12 cellular contexts compared by ENCODE assay signal in genomic region chr21:43827015-43827611, GRCh38. TPM values are rescaled to one million over a fixed set of nuclear protein-coding genes. Genes with fewer than 3 reads are reported as not detected.
DNase-seq lines count a peak whose midpoint lies in the region; ATAC-seq, FAIRE-seq and TF ChIP-seq lines count a peak whose summit lies in the region.
"Had no signal": no experiment of that assay in that cellular context is flagged by ENCODE, and none has a peak within 500 bp of the region (broad histone marks: within the 10 kb centered on the region; RNA-seq: fewer than 3 reads in every experiment).

No MANE protein-coding gene starts in this region.

- H2AFZ ChIP-seq in H1 (ENCODE audit: low read length): no peak overlapping the region

- no peaks in the 10 kb centered on the region for H3K36me3 ChIP-seq in H1 (ENCODE audit: control insufficient read depth in 2 of 4, insufficient read depth in 4 of 4, low read length in 3 of 4)

- H2BK12ac ChIP-seq in H1 (ENCODE audit: low read depth, low read length): peak overlapping the region; percentile 33; the same call in 1 of the 2 replicates

- no peaks in the 10 kb centered on the region for H3K79me2 ChIP-seq in H1 (ENCODE audit: control insufficient read depth in 1 of 2, insufficient read depth in 2 of 2, low read length in 2 of 2)

- no peak overlapping the region for H2BK15ac ChIP-seq in H1 (ENCODE audit: low read length)

- H4K5ac ChIP-seq in H1 (ENCODE audit: insufficient read length, low read depth, low read length): no peak overlapping the region

- no peaks in the 10 kb centered on the region for H3K79me1 ChIP-seq in H1 (ENCODE audit: low read depth, low read length)

- peaks cover 0 to 7% (median 4%) of the 10 kb centered on the region in 4 experiments; a peak in 3 of 7 replicates for H3K4me1 ChIP-seq in H1 (replicated peaks in 1 of 4; ENCODE audit: control insufficient read depth in 3 of 4, insufficient read depth in 4 of 4, low read length in 3 of 4)

- no peak overlapping the region for H3K56ac ChIP-seq in H1 (replicated peaks; ENCODE audit: insufficient read length, low read depth, low read length)

- no peak for TF ChIP-seq RAD21 in H1 (IDR thresholded peaks at IDR 0.05 in 1 of 2, conservative IDR thresholded peaks at IDR 0.05 in 1 of 2; ENCODE audit: low read depth in 2 of 2, low read length in 2 of 2)

- ATAC-seq in GM18873 (IDR thresholded peaks at IDR 0.05; ENCODE audit: low FRiP score, unreplicated experiment) (no peak), HG02870 (IDR thresholded peaks at IDR 0.05; ENCODE audit: unreplicated experiment) (no peak)

- H3K9me3 ChIP-seq in H1 (ENCODE audit: insufficient read depth in 2 of 2, low read depth in 1 of 2, low read length in 1 of 2): peaks cover 0 to 3% of the 10 kb centered on the region in 2 experiments; a peak in 1 of 4 replicates

- H3K27me3 ChIP-seq in H1 (replicated peaks in 1 of 4; ENCODE audit: control insufficient read depth in 3 of 4, extremely low read depth in 1 of 4, insufficient read depth in 3 of 4, low read length in 3 of 4): no peaks in the 10 kb centered on the region

- no peak overlapping the region for H2BK5ac ChIP-seq in H1 (ENCODE audit: low read depth, low read length)

- no peak overlapping the region for H3K14ac ChIP-seq in H1 (ENCODE audit: insufficient read length)

- no peak overlapping the region for H2BK120ac ChIP-seq in H1 (replicated peaks; ENCODE audit: low read depth, low read length)

- H3K9ac ChIP-seq in H1 (replicated peaks in 1 of 4; ENCODE audit: extremely low read depth in 1 of 4, low read depth in 3 of 4, low read length in 3 of 4): no peak overlapping the region

- DNase-seq in EH (ENCODE audit: low read depth): peak; percentile 86
- peak; percentile 53 for DNase-seq in NCI-H2171 (lab: John Stamatoyannopoulos, UW)
- no peak for DNase-seq in H1 (ENCODE audit: low read depth in 1 of 2, low spot score in 2 of 2)
- peak; percentile 37 for DNase-seq in occipital lobe (lab: John Stamatoyannopoulos, UW)
- no peak for DNase-seq in midbrain (lab: John Stamatoyannopoulos, UW)
- DNase-seq in substantia nigra (lab: John Stamatoyannopoulos, UW): no peak
- DNase-seq: activated T-cell treated with anti-CD3 and anti-CD28 coated beads, Interleukin-2, amount 50 U/mL, for 1 hour; effector memory CD4-positive, alpha-beta T cell; stimulated activated CD4-positive, alpha-beta T cell treated with anti-CD3 and anti-CD28 coated beads, Interleukin-4, amount 100 ng/mL, for 4 hours had no signal

- H4K8ac ChIP-seq in H1 (ENCODE audit: extremely low read depth, insufficient read depth, low read length): 0 out of 2 replicates have a peak overlapping the region, but pooled peaks have one; percentile 85

- H3K4me2 ChIP-seq in H1 (ENCODE audit: insufficient read depth in 1 of 2, low read depth in 2 of 2, low read length in 2 of 2): no peak overlapping the region

- H3K23me2 ChIP-seq in H1 (ENCODE audit: low read depth, low read length): no peaks in the 10 kb centered on the region

- no peak overlapping the region for H2BK20ac ChIP-seq in H1 (ENCODE audit: low read length)

- H3K27ac ChIP-seq in H1 (ENCODE audit: low read depth, low read length) (no peak overlapping the region), substantia nigra (ENCODE audit: low read depth, low read length, poor library complexity, severe bottlenecking) (no peak overlapping the region)
- H3K27ac ChIP-seq: SK-N-MC had no signal

- no peak for FAIRE-seq in H1 (lab: Jason Lieb, UNC)

- H4K20me1 ChIP-seq in H1 (replicated peaks in 1 of 2; ENCODE audit: control insufficient read depth in 1 of 2, insufficient read depth in 2 of 2, low read length in 2 of 2): no peaks in the 10 kb centered on the region

- no peak for TF ChIP-seq POLR2A in H1 (IDR thresholded peaks at IDR 0.05; ENCODE audit: control extremely low read depth in 1 of 2, low read depth in 2 of 2, low read length in 2 of 2)

- H4K91ac ChIP-seq in H1 (replicated peaks; ENCODE audit: insufficient read length, low read length): no peak overlapping the region

- 91% methylated on average over 16 of the region's 18 CpGs; no CpG with 5 or more reads in 1 of the 2 experiments for WGBS in H1 (ENCODE audit: extremely low coverage in 1 of 2, insufficient coverage in 1 of 2, insufficient read length in 1 of 2, insufficient replicate concordance in 2 of 2, low coverage in 1 of 2, low lambda C conversion rate in 2 of 2, missing lambda C conversion rate in 1 of 2), 2 experiments

- H3K4me3 ChIP-seq in H1 (ENCODE audit: extremely low read depth in 1 of 4, insufficient read depth in 2 of 4, low read depth in 3 of 4, low read length in 4 of 4): no peak overlapping the region
- H3K4me3 ChIP-seq: SK-N-MC had no signal

- no peak overlapping the region; the same call in 1 of the 2 replicates for H2AK5ac ChIP-seq in H1 (ENCODE audit: low read depth, low read length)

- POLR2A ChIA-PET in H1 (lab: Charles Lee; ENCODE audit: partially characterized antibody): interaction anchor here (1.0 to 1.5 kb wide), 3 partner anchors 10 to 17 kb away, joined by 3 to 6 read pairs (median 4); no protein-coding TSS in a partner anchor

- no peak overlapping the region for H3K4ac ChIP-seq in H1 (replicated peaks; ENCODE audit: insufficient read length, low read depth, low read length)

- H3K23ac ChIP-seq in H1 (ENCODE audit: insufficient read length): no peak overlapping the region

- H3K18ac ChIP-seq in H1 (ENCODE audit: extremely low read depth, low read length): no peak overlapping the region

- no peak for TF ChIP-seq CTCF in H1 (IDR thresholded peaks at IDR 0.05; ENCODE audit: control extremely low read depth in 1 of 3, insufficient read depth in 1 of 3, low read depth in 1 of 3, low read length in 3 of 3)

- CTCF ChIA-PET in H1 (lab: Charles Lee; ENCODE audit: partially characterized antibody): interaction anchor here (0.8 to 3.2 kb wide), 7 partner anchors 8 to 146 kb away, joined by 4 to 26 read pairs (median 5); no protein-coding TSS in a partner anchor

- TF ChIP-seq EP300 in H1 (IDR thresholded peaks at IDR 0.05; ENCODE audit: borderline replicate concordance in 1 of 2, low read depth in 2 of 2, low read length in 2 of 2): no peak

TF ChIP-seq in H1, 55 proteins besides CTCF, POLR2A, EP300 and RAD21 (continues in another document):
- TF ChIP-seq BACH1 (IDR thresholded peaks at IDR 0.05; ENCODE audit: low read length) (no peak), KDM5A (IDR thresholded peaks at IDR 0.05; ENCODE audit: low read length) (no peak), TBP (IDR thresholded peaks at IDR 0.05; ENCODE audit: low read depth, low read length) (no peak), RBBP5 (IDR thresholded peaks at IDR 0.05; ENCODE audit: borderline replicate concordance, low read depth, low read length) (no peak), TAF7 (optimal IDR thresholded peaks at IDR 0.05; ENCODE audit: borderline replicate concordance, low read depth, low read length) (no peak), HDAC2 (IDR thresholded peaks at IDR 0.05; ENCODE audit: borderline replicate concordance in 1 of 2, low read depth in 2 of 2, low read length in 2 of 2) (no peak), CHD1 (IDR thresholded peaks at IDR 0.05; ENCODE audit: low read depth, low read length) (no peak), RFX5 (IDR thresholded peaks at IDR 0.05; ENCODE audit: borderline replicate concordance, low read depth, low read length) (no peak), EZH2 (IDR thresholded peaks at IDR 0.05; ENCODE audit: low read depth, low read length, severe bottlenecking) (no peak), CREB1 (IDR thresholded peaks at IDR 0.05) (no peak), CTBP2 (IDR thresholded peaks at IDR 0.05; ENCODE audit: borderline replicate concordance, insufficient read depth, insufficient read length, low read length) (no peak), SP4 (IDR thresholded peaks at IDR 0.05; ENCODE audit: low read length) (no peak), JUN (IDR thresholded peaks at IDR 0.05; ENCODE audit: low read depth, low read length) (no peak), HDAC6 (IDR thresholded peaks at IDR 0.05; ENCODE audit: low read depth, low read length) (no peak), SUZ12 (IDR thresholded peaks at IDR 0.05; ENCODE audit: low read length) (no peak)

RNA-seq across cellular contexts. Expression of gene RRP1, which starts 37.7 kb away (rescaled TPM):
- total RNA-seq in H1 (2021; fragmentation: NEBNext Ultra II Directional; extraction: Animal tissue kit (Norgen Biotek cat#: 25700)): 54.3 and 55.2 TPM in 2 replicates
- 11.6 and 22.8 TPM in 2 replicates for polyA plus RNA-seq in H1 (2011; rRNA removed)
- polyA plus RNA-seq in H1 (2011; cell fraction: cytosol; rRNA removed): 30.9 TPM
- polyA plus RNA-seq in H1 (2011; cell fraction: nucleus; rRNA removed): 73.1 TPM
- polyA plus RNA-seq in H1 (2012, experiment 1 of 2): 44.1 to 55.7 TPM (median 49.9 TPM) in 4 replicates
- polyA plus RNA-seq in H1 (2012, experiment 2 of 2): 36.7 TPM
- 34.0 TPM for polyA plus RNA-seq in H1 (2013, experiment 1 of 2)
- 32.3 TPM for polyA plus RNA-seq in H1 (2013, experiment 2 of 2)
- 23.5 and 28.3 TPM in 2 replicates for polyA minus RNA-seq in H1 (2011; rRNA and poly(A)+ RNA removed)
- polyA minus RNA-seq in H1 (2011; cell fraction: cytosol; rRNA and poly(A)+ RNA removed): 18.1 TPM
- polyA minus RNA-seq in H1 (2011; cell fraction: nucleus; rRNA and poly(A)+ RNA removed): 53.8 TPM
- total RNA-seq in occipital lobe: 14.0 TPM

RNA-seq across cellular contexts. Expression of gene AGPAT3, which starts 37.9 kb away (rescaled TPM):
- total RNA-seq in H1 (2021; fragmentation: NEBNext Ultra II Directional; extraction: Animal tissue kit (Norgen Biotek cat#: 25700)): 5.8 and 5.9 TPM in 2 replicates
- polyA plus RNA-seq in H1 (2011; rRNA removed): 6.7 and 7.3 TPM in 2 replicates
- polyA plus RNA-seq in H1 (2011; cell fraction: cytosol; rRNA removed): 5.3 TPM
- polyA plus RNA-seq in H1 (2011; cell fraction: nucleus; rRNA removed): 8.9 TPM
- 5.0 to 8.9 TPM (median 7.8 TPM) in 4 replicates for polyA plus RNA-seq in H1 (2012, experiment 1 of 2)
- polyA plus RNA-seq in H1 (2012, experiment 2 of 2): 4.7 TPM
- polyA plus RNA-seq in H1 (2013, experiment 1 of 2): 7.3 TPM
- 8.3 TPM for polyA plus RNA-seq in H1 (2013, experiment 2 of 2)
- 8.1 and 15.0 TPM in 2 replicates for polyA minus RNA-seq in H1 (2011; rRNA and poly(A)+ RNA removed)
- polyA minus RNA-seq in H1 (2011; cell fraction: cytosol; rRNA and poly(A)+ RNA removed): 8.5 TPM
- 10.8 TPM for polyA minus RNA-seq in H1 (2011; cell fraction: nucleus; rRNA and poly(A)+ RNA removed)
- total RNA-seq in occipital lobe: 34.9 TPM

RNA-seq across cellular contexts. Expression of gene CSTB, which starts 51.0 kb away (rescaled TPM):
- total RNA-seq in H1 (2021; fragmentation: NEBNext Ultra II Directional; extraction: Animal tissue kit (Norgen Biotek cat#: 25700)): 53.8 and 54.5 TPM in 2 replicates
- 63.1 and 64.1 TPM in 2 replicates for polyA plus RNA-seq in H1 (2011; rRNA removed)
- 51.1 TPM for polyA plus RNA-seq in H1 (2011; cell fraction: cytosol; rRNA removed)
- 43.7 TPM for polyA plus RNA-seq in H1 (2011; cell fraction: nucleus; rRNA removed)
- polyA plus RNA-seq in H1 (2012, experiment 1 of 2): 74.6 to 90.9 TPM (median 78.1 TPM) in 4 replicates
- polyA plus RNA-seq in H1 (2012, experiment 2 of 2): 68.8 TPM
- 121 TPM for polyA plus RNA-seq in H1 (2013, experiment 1 of 2)
- 128 TPM for polyA plus RNA-seq in H1 (2013, experiment 2 of 2)
- 31.5 and 33.0 TPM in 2 replicates for polyA minus RNA-seq in H1 (2011; rRNA and poly(A)+ RNA removed)
- polyA minus RNA-seq in H1 (2011; cell fraction: cytosol; rRNA and poly(A)+ RNA removed): 17.4 TPM
- 15.0 TPM for polyA minus RNA-seq in H1 (2011; cell fraction: nucleus; rRNA and poly(A)+ RNA removed)
- 7.5 TPM for total RNA-seq in occipital lobe

Comparison
In these comparisons a context has a peak if more than half of its experiments do, and no peak if none do; other contexts are left out.
1. DNase-seq: peak in EH (single experiment), NCI-H2171 (single experiment) and occipital lobe (single experiment); none in H1 (0 of 2), midbrain (single experiment) and substantia nigra (0 of 49).